Comparison of ENCODE assay signal across 12 cellular contexts in genomic region chr1:70745199-70745598, GRCh38.
DNase-seq lines count a peak whose midpoint lies in the region; ATAC-seq, FAIRE-seq and TF ChIP-seq lines count a peak whose summit lies in the region.
"Had no signal": no experiment of that assay in that cellular context is flagged by ENCODE, and none has a peak within 500 bp of the region (broad histone marks: within the 10 kb centered on the region; RNA-seq: fewer than 3 reads in every experiment).

No MANE protein-coding gene starts in this region.

- DNase-seq in NCI-H446 (lab: John Stamatoyannopoulos, UW) (peak; percentile 3 to 20), NCI-H446 treated with DMSO at 0.1 percent for 48 hours (lab: John Stamatoyannopoulos, UW) (no peak), LHCN-M2 (ENCODE audit: low read depth) (peak; percentile 14), chondrocyte (ENCODE audit: low spot score) (no peak), progenitor cell of endocrine pancreas (ENCODE audit: low spot score, unreplicated experiment) (no peak), NCI-H2029 (lab: John Stamatoyannopoulos, UW) (no peak), pancreas (no peak)
- no peak for DNase-seq in activated CD4-positive, CD25-positive, alpha-beta regulatory T cell (lab: John Stamatoyannopoulos, UW)
- DNase-seq: stomach, T-helper 2 cell had no signal

- H3K27me3 Mint-ChIP-seq in chondrocyte (ENCODE audit: low read depth) = peaks cover 4% of the 10 kb centered on the region
- H3K27me3 Mint-ChIP-seq in progenitor cell of endocrine pancreas = no peaks in the 10 kb centered on the region
- H3K27me3 Mint-ChIP-seq: B cell had no signal

- H3K27me3 ChIP-seq in pancreas = no peaks in the 10 kb centered on the region
- H3K27me3 ChIP-seq: stomach had no signal

- no peaks in the 10 kb centered on the region for H3K9me3 ChIP-seq in pancreas

- TF ChIP-seq CTCF in chondrocyte (IDR thresholded peaks at IDR 0.05) (peak; percentile 52), progenitor cell of endocrine pancreas (IDR thresholded peaks at IDR 0.05; ENCODE audit: unreplicated experiment) (peak; percentile 51), pancreas (IDR thresholded peaks at IDR 0.05) (no peak)

- intact Hi-C loops in pancreas (cut with DNase I) = no loop called here

- peaks cover 1% of the 10 kb centered on the region for H3K36me3 Mint-ChIP-seq in chondrocyte (ENCODE audit: low read depth)
- no peaks in the 10 kb centered on the region for H3K36me3 Mint-ChIP-seq in progenitor cell of endocrine pancreas (ENCODE audit: insufficient read depth)

- H3K27ac Mint-ChIP-seq in chondrocyte (ENCODE audit: unreplicated experiment) (no peak overlapping the region), progenitor cell of endocrine pancreas (no peak overlapping the region)
- H3K27ac Mint-ChIP-seq: B cell had no signal

- H3K36me3 ChIP-seq in pancreas = no peaks in the 10 kb centered on the region
- H3K36me3 ChIP-seq: stomach had no signal

- no peaks in the 10 kb centered on the region for H3K4me1 ChIP-seq in pancreas
- H3K4me1 ChIP-seq: stomach had no signal

- WGBS in pancreas, 2 donors = 52 to 53% methylated on average over 4 of the region's 4 CpGs

- H3K4me3 Mint-ChIP-seq in chondrocyte (ENCODE audit: unreplicated experiment) = no peak overlapping the region
- H3K4me3 Mint-ChIP-seq in progenitor cell of endocrine pancreas (ENCODE audit: low read depth) = no peak overlapping the region
- H3K4me3 Mint-ChIP-seq: B cell had no signal

- H3K9me3 Mint-ChIP-seq in chondrocyte (ENCODE audit: low read depth) = peaks cover 59% of the 10 kb centered on the region
- H3K9me3 Mint-ChIP-seq in progenitor cell of endocrine pancreas (ENCODE audit: low read depth) = peaks cover 29% of the 10 kb centered on the region

- no peak for ATAC-seq in pancreas
- ATAC-seq: sciatic nerve had no signal

- no peak overlapping the region for H3K4me3 ChIP-seq in pancreas
- H3K4me3 ChIP-seq: stomach had no signal

- FAIRE-seq in pancreas (lab: Jason Lieb, UNC) = no peak

- H3K4me1 Mint-ChIP-seq in chondrocyte (ENCODE audit: low read depth) (no peaks in the 10 kb centered on the region), progenitor cell of endocrine pancreas (ENCODE audit: low read depth) (no peaks in the 10 kb centered on the region)
- H3K4me1 Mint-ChIP-seq: B cell had no signal

- no peak overlapping the region for H3K27ac ChIP-seq in pancreas
- H3K27ac ChIP-seq: stomach had no signal

Comparison
In these comparisons a context has a peak if more than half of its experiments do, and no peak if none do; other contexts are left out.
1. DNase-seq: peak in NCI-H446 (2 of 2) and LHCN-M2 (single experiment); none in NCI-H446 treated with DMSO at 0.1 percent for 48 hours (single experiment), chondrocyte (single experiment), progenitor cell of endocrine pancreas (single experiment), NCI-H2029 (single experiment), pancreas (0 of 6) and activated CD4-positive, CD25-positive, alpha-beta regulatory T cell (0 of 4).
2. CTCF ChIP-seq: peak in chondrocyte (single experiment) and progenitor cell of endocrine pancreas (single experiment); none in pancreas (0 of 4).